1 cellular context compared by ENCODE assay signal in genomic region chrX:103607385-103608304, GRCh38.
TF ChIP-seq lines count a peak whose summit lies in the region.

TSS of gene TCEAL3 (plus strand) at chrX:103607963. CDS start at chrX:103609065, 1,102 bp downstream.

TF ChIP-seq in HEK293, 187 proteins besides CTCF, POLR2A, EP300 and RAD21 (continued from another document):
- TF ChIP-seq ZNF121 (tag by site-specific recombination; IDR thresholded peaks at IDR 0.05), result no peak
- TF ChIP-seq KLF9 (tag by site-specific recombination; IDR thresholded peaks at IDR 0.05; ENCODE audit: low read depth), result no peak
- no peak for TF ChIP-seq ZNF112 (tag by site-specific recombination; IDR thresholded peaks at IDR 0.05)
- TF ChIP-seq ZNF341 (tag by site-specific recombination; IDR thresholded peaks at IDR 0.05; ENCODE audit: low read depth), result peak; percentile 27; the same call in 1 of the 2 replicates
- peak; percentile 46; the same call in 1 of the 2 replicates for TF ChIP-seq ZNF398 (tag by site-specific recombination; IDR thresholded peaks at IDR 0.05)
- no peak for TF ChIP-seq KLF16 (tag by site-specific recombination; IDR thresholded peaks at IDR 0.05)
- TF ChIP-seq PRDM10 (tag by site-specific recombination; IDR thresholded peaks at IDR 0.05), result 0 out of 2 replicates have a peak, but pooled peaks have one; percentile 9
- TF ChIP-seq ZBTB26 (tag by site-specific recombination; optimal IDR thresholded peaks at IDR 0.05), result peak; percentile 37
- peak; percentile 66 for TF ChIP-seq SP2 (tag by site-specific recombination; IDR thresholded peaks at IDR 0.05)
- peak; percentile 60 for TF ChIP-seq ZBTB8A (tag by site-specific recombination; IDR thresholded peaks at IDR 0.05)
- no peak for TF ChIP-seq ZNF677 (tag by site-specific recombination; IDR thresholded peaks at IDR 0.05)
- peak; percentile 81 for TF ChIP-seq ZFHX2 (tag by site-specific recombination; conservative IDR thresholded peaks at IDR 0.05)
- TF ChIP-seq ZNF335 (tag by site-specific recombination; conservative IDR thresholded peaks at IDR 0.05), result peak; percentile 74
